ENCODE assay signal across 4 cellular contexts in the genomic region with DNA sequence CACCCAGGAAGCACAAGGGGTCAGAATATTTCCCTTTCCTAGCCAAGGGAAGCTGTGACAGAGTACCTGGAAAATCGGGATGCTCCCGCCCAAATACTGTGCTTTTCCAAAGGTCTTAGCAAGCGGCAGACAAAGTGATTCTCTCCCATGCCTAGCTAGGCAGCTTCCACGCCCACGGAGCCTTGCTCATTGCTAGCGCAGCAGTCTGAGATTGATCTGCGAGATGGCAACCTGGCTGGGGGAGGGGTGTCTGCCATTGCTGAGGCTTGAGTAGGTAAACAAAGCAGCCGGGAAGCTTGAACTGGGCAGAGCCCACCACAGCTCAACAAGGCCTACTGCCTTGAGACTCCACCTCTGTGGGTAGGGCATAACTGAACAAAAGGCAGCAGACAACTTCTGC.
A peak's percentile ranks its signal among the peaks of the same experiment; 100 is the strongest.
DNase-seq lines count a peak whose midpoint lies in the region; ATAC-seq, FAIRE-seq and TF ChIP-seq lines count a peak whose summit lies in the region.
"Not testable (repeated sequence)": the region's sequence is repeated elsewhere in the genome, so short reads cannot be mapped to it uniquely, and the experiment has no call there.

No MANE protein-coding gene starts in this region.

- not testable (repeated sequence) for H2AK5ac ChIP-seq in neuronal stem cell (ENCODE audit: low read depth, low read length)

- not testable (repeated sequence) for TF ChIP-seq EP300 in HepG2 (IDR thresholded peaks at IDR 0.05; ENCODE audit: low read depth in 2 of 2, low read length in 2 of 2); HepG2 (CRISPR knock-in tag; IDR thresholded peaks at IDR 0.05; ENCODE audit: borderline replicate concordance)

- DNase-seq in chondrocyte (ENCODE audit: low spot score) (peak; percentile 55), sciatic nerve (ENCODE audit: low spot score) (peak; percentile 48)
- DNase-seq in HepG2 (ENCODE audit: low spot score); neuronal stem cell (ENCODE audit: low spot score): not testable (repeated sequence)

- not testable (repeated sequence) for H4K8ac ChIP-seq in neuronal stem cell (ENCODE audit: low read depth, low read length)

- peak overlapping the region; percentile 1; the same call in 1 of the 2 replicates for H3K4me2 ChIP-seq in HepG2 (ENCODE audit: low read depth, low read length)
- H3K4me2 ChIP-seq in neuronal stem cell (ENCODE audit: insufficient read depth, low read length, poor library complexity, severe bottlenecking), result not testable (repeated sequence)

- not testable (repeated sequence) for H3K4me1 ChIP-seq in HepG2 (ENCODE audit: insufficient read depth, low read length); neuronal stem cell (ENCODE audit: control insufficient read depth in 2 of 2, insufficient read depth in 1 of 2, low read depth in 1 of 2, low read length in 2 of 2)

- H2BK5ac ChIP-seq in neuronal stem cell (ENCODE audit: low read length), result not testable (repeated sequence)

- H3K18ac ChIP-seq in neuronal stem cell (ENCODE audit: low read length), result not testable (repeated sequence)

- not testable (repeated sequence) for TF ChIP-seq CTCF in chondrocyte (IDR thresholded peaks at IDR 0.05); HepG2 (CRISPR knock-in tag; IDR thresholded peaks at IDR 0.05)

- not testable (repeated sequence) for H4K20me1 ChIP-seq in HepG2 (ENCODE audit: insufficient read depth, low read length)

- intact Hi-C loops in HepG2 (cut with micrococcal nuclease; ENCODE audit: unreplicated experiment); sciatic nerve (cut with DNase I): not testable (repeated sequence)

- H3K9ac ChIP-seq in HepG2 (ENCODE audit: insufficient read depth, low read depth, low read length); neuronal stem cell (ENCODE audit: low read depth, low read length, poor library complexity): not testable (repeated sequence)

- H2BK15ac ChIP-seq in neuronal stem cell (ENCODE audit: low read length), result not testable (repeated sequence)

- H3K27ac ChIP-seq in HepG2 (ENCODE audit: extremely low read length, insufficient read depth, low read length); neuronal stem cell (replicated peaks; ENCODE audit: low read length): not testable (repeated sequence)

- H3K36me3 ChIP-seq in HepG2 (replicated peaks in 1 of 2; ENCODE audit: control insufficient read depth in 1 of 2, insufficient read depth in 2 of 2, low read length in 2 of 2); neuronal stem cell (replicated peaks in 1 of 2; ENCODE audit: control insufficient read depth in 2 of 2, insufficient read depth in 2 of 2, low read length in 2 of 2): not testable (repeated sequence)

- not testable (repeated sequence) for H3K27ac Mint-ChIP-seq in chondrocyte (ENCODE audit: unreplicated experiment)

- not testable (repeated sequence) for H3K79me2 ChIP-seq in HepG2 (ENCODE audit: insufficient read depth, low read length)

- not testable (repeated sequence) for TF ChIP-seq POLR2A in HepG2 (IDR thresholded peaks at IDR 0.05; ENCODE audit: insufficient read depth in 1 of 2, low read depth in 2 of 2, low read length in 2 of 2)

- not testable (repeated sequence) for H2BK120ac ChIP-seq in neuronal stem cell (ENCODE audit: low read depth, low read length)

- H3K23ac ChIP-seq in neuronal stem cell (ENCODE audit: low read depth, low read length, poor library complexity), result not testable (repeated sequence)

- BruUV-seq in HepG2 (replicated peaks; lab: Mats Ljungman, UMichigan), result not testable (repeated sequence)

- FAIRE-seq in HepG2 (lab: Jason Lieb, UNC), result not testable (repeated sequence)

- not testable (repeated sequence) for H4K91ac ChIP-seq in neuronal stem cell (ENCODE audit: low read depth, low read length, poor library complexity)

- H2BK12ac ChIP-seq in neuronal stem cell (ENCODE audit: low read length), result not testable (repeated sequence)

- not testable (repeated sequence) for H3K36me3 Mint-ChIP-seq in chondrocyte (ENCODE audit: low read depth)

- peaks cover 41% of the 10 kb centered on the region for H3K9me3 Mint-ChIP-seq in chondrocyte (ENCODE audit: low read depth)

- not testable (repeated sequence) for H2AFZ ChIP-seq in HepG2 (ENCODE audit: low read length)
- peak overlapping the region; percentile 14 for H2AFZ ChIP-seq in neuronal stem cell (ENCODE audit: low read length)

- POLR2A ChIA-PET in HepG2 (lab: Yijun Ruan, JAX), result not testable (repeated sequence)

- H3K9me3 ChIP-seq in HepG2 (ENCODE audit: low read length); neuronal stem cell (replicated peaks in 1 of 2; ENCODE audit: control insufficient read depth in 2 of 2, insufficient read depth in 1 of 2, low read depth in 1 of 2, low read length in 2 of 2): not testable (repeated sequence)

- H3K4me1 Mint-ChIP-seq in chondrocyte (ENCODE audit: low read depth), result not testable (repeated sequence)

- H3K4me3 Mint-ChIP-seq in chondrocyte (ENCODE audit: unreplicated experiment), result not testable (repeated sequence)

- ATAC-seq in HepG2, sciatic nerve: not testable (repeated sequence)

- not testable (repeated sequence) for H3K4me3 ChIP-seq in HepG2 (replicated peaks in 1 of 3; ENCODE audit: insufficient read depth in 1 of 3, low read depth in 2 of 3, low read length in 3 of 3); neuronal stem cell (ENCODE audit: low read length in 2 of 2)

- in situ Hi-C loops in HepG2 (cut with HindIII; ENCODE audit: extremely low pct_ligation_motif_present, low pct_unique_long_range_greater_than_20kb), result not testable (repeated sequence)

- 5% methylated on average over 4 of the region's 8 CpGs for WGBS in HepG2 (ENCODE audit: low lambda C conversion rate)
- no CpG with 5 or more reads among the region's 8 CpGs for WGBS in neuronal stem cell (ENCODE audit: extremely low coverage in 2 of 2, insufficient read length in 2 of 2, insufficient replicate concordance in 1 of 2), 2 donors

- H3K14ac ChIP-seq in neuronal stem cell (ENCODE audit: low read length), result not testable (repeated sequence)

- H3K4ac ChIP-seq in neuronal stem cell (ENCODE audit: low read length), result not testable (repeated sequence)

- CTCF ChIA-PET in HepG2 (lab: Yijun Ruan, JAX; ENCODE audit: low intra/inter-chr PET ratio, low total read pairs), result not testable (repeated sequence)

- not testable (repeated sequence) for H3K79me1 ChIP-seq in neuronal stem cell (ENCODE audit: low read depth, low read length)

- TF ChIP-seq RAD21 in HepG2 (CRISPR knock-in tag; IDR thresholded peaks at IDR 0.05), result not testable (repeated sequence)

- not testable (repeated sequence) for H3K27me3 ChIP-seq in HepG2 (ENCODE audit: control insufficient read depth in 1 of 2, insufficient read depth in 2 of 2, low read length in 2 of 2); neuronal stem cell (ENCODE audit: control insufficient read depth in 3 of 3, insufficient read depth in 3 of 3, low read depth in 1 of 3, low read length in 3 of 3)

- H3K27me3 Mint-ChIP-seq in chondrocyte (ENCODE audit: low read depth), result not testable (repeated sequence)
